In genomic region chr2:233866479-233866878, GRCh38 we compare ENCODE assay signal across 34 cellular contexts. TPM values are rescaled to one million over a fixed set of nuclear protein-coding genes. Genes with fewer than 3 reads are reported as not detected.
"Had no signal": no experiment of that assay in that cellular context is flagged by ENCODE, and none has a peak within 500 bp of the region (broad histone marks: within the 10 kb centered on the region; RNA-seq: fewer than 3 reads in every experiment).

No MANE protein-coding gene starts in this region.

- H3K79me2 ChIP-seq: parathyroid adenoma had no signal

- DNase-seq: activated B cell treated with CpG ODN at 0.5 μM for 24 hours; activated CD4-positive, alpha-beta T cell treated with anti-CD3 and anti-CD28 coated beads for 36 hours; activated CD4-positive, alpha-beta T cell treated with anti-CD3 and anti-CD28 coated beads, Interleukin-2, amount 50 U/mL, for 4 hours; activated effector memory CD4-positive, alpha-beta T cell treated with Interleukin-2 at 50 U/mL for 16 hours; activated naive CD4-positive, alpha-beta T cell treated with anti-CD3 and anti-CD28 coated beads for 36 hours; activated naive CD8-positive, alpha-beta T cell treated with anti-CD3 and anti-CD28 coated beads for 36 hours; activated T-cell treated with anti-CD3 and anti-CD28 coated beads for 4 hours; activated T-cell treated with anti-CD3 and anti-CD28 coated beads, Interleukin-2, amount 50 U/mL, for 72 hours; adrenal gland; aorta; body of pancreas; cortex of kidney; effector memory CD8-positive, alpha-beta T cell; foreskin fibroblast; heart left ventricle; hypothalamus; immature natural killer cell; nucleus accumbens; psoas muscle; sigmoid colon; small intestine; stimulated activated CD4-positive, alpha-beta T cell treated with anti-CD3 and anti-CD28 coated beads, Interleukin-4, amount 100 ng/mL, for 24 hours; stimulated activated naive CD8-positive, alpha-beta T cell treated with anti-CD3 and anti-CD28 coated beads, Interleukin-15, amount 100 ng/mL, for 72 hours; substantia nigra had no signal

- H2AFZ ChIP-seq: parathyroid adenoma had no signal

- ATAC-seq: activated CD4-positive, alpha-beta T cell treated with anti-CD3 and anti-CD28 coated beads for 36 hours; activated T-cell treated with anti-CD3 and anti-CD28 coated beads, Interleukin-2, amount 50 U/mL, for 72 hours; body of pancreas; effector memory CD8-positive, alpha-beta T cell; heart left ventricle; psoas muscle; stimulated activated effector memory CD8-positive, alpha-beta T cell treated with anti-CD3 and anti-CD28 coated beads, Interleukin-12 subunit alpha, Interleukin-12 subunit beta, amount 100 ng/mL, for 72 hours; stimulated activated naive CD8-positive, alpha-beta T cell treated with anti-CD3 and anti-CD28 coated beads, Interleukin-15, amount 100 ng/mL, for 72 hours had no signal

- H3K9ac ChIP-seq: parathyroid adenoma had no signal

- H3K27me3 ChIP-seq: adrenal gland, body of pancreas, sigmoid colon, upper lobe of left lung, vagina had no signal

- H3K4me1 ChIP-seq: adrenal gland, body of pancreas, parathyroid adenoma, psoas muscle, sigmoid colon, vagina had no signal

- H3K27me3 Mint-ChIP-seq: activated B cell treated with CpG ODN at 0.5 μM for 24 hours had no signal

- H3K4me3 Mint-ChIP-seq: activated naive CD8-positive, alpha-beta T cell treated with anti-CD3 and anti-CD28 coated beads for 36 hours had no signal

- H3K9me3 Mint-ChIP-seq: activated B cell treated with CpG ODN at 0.5 μM for 24 hours; effector memory CD8-positive, alpha-beta T cell had no signal

- H3K36me3 ChIP-seq: adrenal gland, cardiac muscle cell, heart left ventricle, sigmoid colon, upper lobe of left lung, vagina had no signal

- FAIRE-seq: endothelial cell of umbilical vein, small intestine had no signal

- H3K9me3 ChIP-seq: body of pancreas, sigmoid colon, vagina had no signal

- H3K27ac ChIP-seq: adrenal gland, body of pancreas, cardiac muscle cell, heart left ventricle, parathyroid adenoma, psoas muscle, sigmoid colon, upper lobe of left lung, vagina had no signal

- H3K4me3 ChIP-seq: adrenal gland, body of pancreas, cardiac muscle cell, heart left ventricle, psoas muscle, sigmoid colon, upper lobe of left lung, vagina had no signal

- H3K27ac Mint-ChIP-seq: activated B cell treated with CpG ODN at 0.5 μM for 24 hours; activated CD4-positive, alpha-beta T cell treated with anti-CD3 and anti-CD28 coated beads for 36 hours; activated naive CD4-positive, alpha-beta T cell treated with anti-CD3 and anti-CD28 coated beads for 36 hours; activated naive CD8-positive, alpha-beta T cell treated with anti-CD3 and anti-CD28 coated beads for 36 hours; activated T-cell treated with anti-CD3 and anti-CD28 coated beads, Interleukin-2, amount 50 U/mL, for 72 hours; effector memory CD8-positive, alpha-beta T cell; immature natural killer cell; stimulated activated effector memory CD8-positive, alpha-beta T cell treated with anti-CD3 and anti-CD28 coated beads, Interleukin-12 subunit alpha, Interleukin-12 subunit beta, amount 100 ng/mL, for 72 hours; stimulated activated naive CD8-positive, alpha-beta T cell treated with anti-CD3 and anti-CD28 coated beads, Interleukin-15, amount 100 ng/mL, for 72 hours had no signal

RNA-seq across cellular contexts. Expression of gene HJURP, which starts 12.1 kb away (rescaled TPM):
- total RNA-seq: psoas muscle had no signal
- polyA plus RNA-seq: aorta had no signal

RNA-seq across cellular contexts. Expression of gene TRPM8, which starts 50.7 kb away (rescaled TPM):
- total RNA-seq: activated B cell treated with CpG ODN at 0.5 μM for 24 hours; activated CD4-positive, alpha-beta T cell treated with anti-CD3 and anti-CD28 coated beads for 36 hours; activated naive CD4-positive, alpha-beta T cell treated with anti-CD3 and anti-CD28 coated beads for 36 hours; activated naive CD8-positive, alpha-beta T cell treated with anti-CD3 and anti-CD28 coated beads for 36 hours; activated T-cell treated with anti-CD3 and anti-CD28 coated beads, Interleukin-2, amount 50 U/mL, for 72 hours; adrenal gland; aorta; endothelial cell of umbilical vein; mononuclear cell; psoas muscle; sigmoid colon; T-helper 2 cell treated with Interferon-gamma antibody and Interleukin-4, amounts not matched to agents 100 ng/mL and 5 ng/mL, for 36 hours; vagina had no signal
- polyA plus RNA-seq: adrenal gland, aorta, cardiac muscle cell, endothelial cell of umbilical vein, esophagus, heart left ventricle, neural cell, psoas muscle, small intestine had no signal
